ENCODE assay signal across 30 cellular contexts in genomic region chr9:107240260-107240659, GRCh38.
"Had no signal": no experiment of that assay in that cellular context is flagged by ENCODE, and none has a peak within 500 bp of the region (broad histone marks: within the 10 kb centered on the region; RNA-seq: fewer than 3 reads in every experiment).

No MANE protein-coding gene starts in this region.

- H3K9me3 ChIP-seq: esophagus muscularis mucosa, gastrocnemius medialis, heart right ventricle had no signal

- DNase-seq: activated B cell treated with CpG ODN at 0.5 μM for 24 hours; activated CD4-positive, alpha-beta T cell treated with anti-CD3 and anti-CD28 coated beads for 48 hours; activated CD4-positive, alpha-beta T cell treated with anti-CD3 and anti-CD28 coated beads, Interleukin-2, amount 50 U/mL, for 1 hour; activated CD4-positive, alpha-beta T cell treated with anti-CD3 and anti-CD28 coated beads, Interleukin-2, amount 50 U/mL, for 48 hours; activated CD8-positive, alpha-beta memory T cell treated with anti-CD3 and anti-CD28 coated beads for 24 hours; activated CD8-positive, alpha-beta T cell treated with anti-CD3 and anti-CD28 coated beads for 36 hours; activated effector memory CD4-positive, alpha-beta T cell treated with Interleukin-2 at 50 U/mL for 16 hours; activated gamma-delta T cell treated with Interleukin-2 at 50 U/mL for 16 hours; activated naive CD4-positive, alpha-beta T cell treated with anti-CD3 and anti-CD28 coated beads, Interleukin-2, amount 50 U/mL, for 16 hours; activated naive CD4-positive, alpha-beta T cell treated with Interleukin-2 at 50 U/mL for 16 hours; activated T-cell treated with anti-CD3 and anti-CD28 coated beads, Interleukin-2, amount 50 U/mL, for 4 hours; amniotic stem cell; anterior cingulate cortex; brain microvascular endothelial cell; dorsolateral prefrontal cortex; effector memory CD4-positive, alpha-beta T cell; foreskin keratinocyte; gastrocnemius medialis; glutamatergic neuron; heart right ventricle; T-helper 2 cell had no signal

- ATAC-seq: activated CD4-positive, CD25-positive, alpha-beta regulatory T cell treated with anti-CD3 and anti-CD28 coated beads, Interleukin-2, amount 50 U/mL, for 24 hours; activated CD8-positive, alpha-beta T cell treated with anti-CD3 and anti-CD28 coated beads for 36 hours; activated T-cell treated with anti-CD3 and anti-CD28 coated beads, Interleukin-2, amount 50 U/mL, for 4 hours; activated T-helper 17 cell treated with anti-CD3 and anti-CD28 coated beads, Interleukin-2, amount 50 U/mL, for 72 hours had no signal

- H3K4me3 ChIP-seq: coronary artery, dorsolateral prefrontal cortex, esophagus muscularis mucosa, gastrocnemius medialis, heart right ventricle had no signal

- H3K36me3 ChIP-seq: brain microvascular endothelial cell, esophagus muscularis mucosa, gastrocnemius medialis, heart right ventricle had no signal

- H3K4me3 Mint-ChIP-seq: activated B cell treated with CpG ODN at 0.5 μM for 24 hours; activated CD8-positive, alpha-beta T cell treated with anti-CD3 and anti-CD28 coated beads for 36 hours; activated naive CD8-positive, alpha-beta T cell; activated T-cell treated with anti-CD3 and anti-CD28 coated beads, Interleukin-2, amount 50 U/mL, for 4 hours; activated T-helper 17 cell treated with anti-CD3 and anti-CD28 coated beads, Interleukin-2, amount 50 U/mL, for 72 hours; central memory CD8-positive, alpha-beta T cell; dendritic cell treated with granulocyte-macrophage colony-stimulating factor and Interleukin-4, amounts not matched to agents 40 ng/mL and 50 ng/mL, for 4 days had no signal

- FAIRE-seq: astrocyte, bronchial epithelial cell had no signal

- H3K36me3 Mint-ChIP-seq: activated naive CD8-positive, alpha-beta T cell had no signal

- H3K27ac ChIP-seq: brain microvascular endothelial cell, coronary artery, dorsolateral prefrontal cortex, esophagus muscularis mucosa, foreskin keratinocyte, gastrocnemius medialis, heart right ventricle had no signal

- H3K27me3 Mint-ChIP-seq: activated CD8-positive, alpha-beta T cell treated with anti-CD3 and anti-CD28 coated beads for 36 hours; activated naive CD8-positive, alpha-beta T cell; central memory CD8-positive, alpha-beta T cell; dendritic cell treated with granulocyte-macrophage colony-stimulating factor and Interleukin-4, amounts not matched to agents 40 ng/mL and 50 ng/mL, for 4 days had no signal

- H3K9me3 Mint-ChIP-seq: activated B cell treated with CpG ODN at 0.5 μM for 24 hours; activated CD8-positive, alpha-beta T cell treated with anti-CD3 and anti-CD28 coated beads for 36 hours; activated T-cell treated with anti-CD3 and anti-CD28 coated beads, Interleukin-2, amount 50 U/mL, for 4 hours; activated T-helper 17 cell treated with anti-CD3 and anti-CD28 coated beads, Interleukin-2, amount 50 U/mL, for 72 hours; central memory CD8-positive, alpha-beta T cell; dendritic cell treated with granulocyte-macrophage colony-stimulating factor and Interleukin-4, amounts not matched to agents 40 ng/mL and 50 ng/mL, for 4 days had no signal

- H3K27ac Mint-ChIP-seq: activated B cell treated with CpG ODN at 0.5 μM for 24 hours; activated CD8-positive, alpha-beta T cell treated with anti-CD3 and anti-CD28 coated beads for 36 hours; activated naive CD8-positive, alpha-beta T cell; activated T-helper 17 cell treated with anti-CD3 and anti-CD28 coated beads, Interleukin-2, amount 50 U/mL, for 72 hours; dendritic cell treated with granulocyte-macrophage colony-stimulating factor and Interleukin-4, amounts not matched to agents 40 ng/mL and 50 ng/mL, for 4 days had no signal

- H3K27me3 ChIP-seq: brain microvascular endothelial cell, esophagus muscularis mucosa, foreskin keratinocyte, gastrocnemius medialis, heart right ventricle had no signal

- H3K4me1 ChIP-seq: esophagus muscularis mucosa, heart right ventricle had no signal
